ENCODE assay signal across 8 cellular contexts in the genomic region with DNA sequence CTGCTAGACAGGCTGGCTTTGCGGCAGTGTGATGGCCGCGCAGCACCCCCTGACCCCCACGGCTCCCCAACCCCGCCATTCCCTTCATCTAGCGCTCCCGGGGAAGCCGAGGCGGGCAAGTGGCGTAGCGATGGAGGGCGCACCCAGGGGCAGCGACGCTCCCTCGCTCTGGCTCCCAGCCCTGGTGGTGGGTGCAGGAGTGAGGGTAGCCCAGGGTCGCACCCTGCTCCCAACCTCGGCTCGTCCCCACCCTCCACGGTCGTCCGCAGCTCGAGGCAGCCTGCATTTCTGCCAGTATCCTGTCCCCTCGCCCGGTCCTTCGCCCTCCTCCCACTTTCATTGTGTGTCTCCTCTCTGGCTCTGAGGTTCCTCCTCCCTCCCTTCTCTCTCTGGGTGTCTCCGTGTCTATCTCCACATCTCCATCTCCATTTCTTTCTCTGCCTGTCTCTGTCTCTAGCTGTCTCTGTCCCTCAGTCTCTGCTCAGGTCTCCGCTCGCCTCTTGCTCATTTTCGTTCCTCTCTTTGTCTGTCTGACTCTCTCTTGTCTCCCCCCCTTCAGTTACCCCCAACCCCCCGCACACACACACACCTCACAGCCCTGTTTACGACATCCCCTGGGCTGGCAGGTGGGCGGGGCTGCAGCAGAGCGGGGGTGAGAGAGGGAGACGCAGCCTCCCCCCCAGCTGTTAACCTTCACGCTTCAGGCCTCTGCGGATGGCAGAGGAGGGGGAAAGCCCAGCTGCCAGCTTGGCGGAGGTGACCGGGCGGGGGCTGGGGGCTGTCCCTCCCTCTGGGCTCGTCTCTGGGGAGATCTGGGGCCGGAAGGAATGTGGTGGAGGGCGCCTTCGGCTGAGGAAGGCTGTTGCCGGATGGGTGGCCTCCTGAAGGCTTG. TPM values are rescaled to one million over a fixed set of nuclear protein-coding genes. Genes with fewer than 3 reads are reported as not detected.
DNase-seq lines count a peak whose midpoint lies in the region; ATAC-seq and TF ChIP-seq lines count a peak whose summit lies in the region.

No MANE protein-coding gene starts in this region.

- no peaks in the 10 kb centered on the region for H3K9me3 ChIP-seq in endodermal cell (ENCODE audit: control insufficient read depth, low read length)
- no peaks in the 10 kb centered on the region for H3K9me3 ChIP-seq in neural cell (ENCODE audit: low read length)

- H3K4me1 Mint-ChIP-seq in activated CD8-positive, alpha-beta T cell treated with anti-CD3 and anti-CD28 coated beads, Interleukin-2, amount 10 ng/mL, durations not matched to agents 7 days and 5 days (ENCODE audit: low read depth) = peaks cover 24% of the 10 kb centered on the region
- H3K4me1 Mint-ChIP-seq in endodermal cell = peaks cover 33% of the 10 kb centered on the region

- CTCF ChIA-PET in BJ (lab: Yijun Ruan, JAX) = interaction anchor here (0.6 to 5.7 kb wide), 4 partner anchors 19 to 1811 kb away, joined by 3 to 33 read pairs (median 9); no protein-coding TSS in a partner anchor
- CTCF ChIA-PET in activated CD8-positive, alpha-beta T cell treated with anti-CD3 and anti-CD28 coated beads, Interleukin-2, amount 10 ng/mL, durations not matched to agents 7 days and 5 days (lab: Charles Lee) = interaction anchor here (0.7 to 3.7 kb wide), 5 partner anchors 19 to 115 kb away, joined by 3 to 25 read pairs (median 3); no protein-coding TSS in a partner anchor

- H3K27me3 Mint-ChIP-seq in activated CD8-positive, alpha-beta T cell treated with anti-CD3 and anti-CD28 coated beads, Interleukin-2, amount 10 ng/mL, durations not matched to agents 7 days and 5 days (ENCODE audit: low read depth) = peaks cover 41% of the 10 kb centered on the region
- H3K27me3 Mint-ChIP-seq in endodermal cell (ENCODE audit: insufficient read depth) = peaks cover 83% of the 10 kb centered on the region

- H3K27me3 ChIP-seq in BJ (ENCODE audit: control insufficient read depth, insufficient read depth, low read length) (no peaks in the 10 kb centered on the region; the same call in 1 of the 2 replicates), endodermal cell (ENCODE audit: control insufficient read depth, insufficient read depth, low read length, poor library complexity, severe bottlenecking) (peaks cover 81% of the 10 kb centered on the region), neural cell (ENCODE audit: insufficient read depth, low read depth, low read length) (peaks cover 30% of the 10 kb centered on the region)

- H3F3A ChIP-seq in neural cell (ENCODE audit: insufficient read depth, low read length, poor library complexity, severe bottlenecking) = no peaks in the 10 kb centered on the region

- H3K9me2 ChIP-seq in neural cell (ENCODE audit: insufficient read depth, low read length) = no peaks in the 10 kb centered on the region

- H3K36me3 Mint-ChIP-seq in activated CD8-positive, alpha-beta T cell treated with anti-CD3 and anti-CD28 coated beads, Interleukin-2, amount 10 ng/mL, durations not matched to agents 7 days and 5 days (ENCODE audit: low read depth) = no peaks in the 10 kb centered on the region
- peaks cover 2% of the 10 kb centered on the region for H3K36me3 Mint-ChIP-seq in endodermal cell (ENCODE audit: low read depth)

- TF ChIP-seq RAD21 in Ishikawa (IDR thresholded peaks at IDR 0.05; ENCODE audit: low read depth) (no peak), neural cell (conservative IDR thresholded peaks at IDR 0.05) (no peak)

- TF ChIP-seq CTCF in BJ (IDR thresholded peaks at IDR 0.05; ENCODE audit: insufficient read depth, low read depth, low read length) (no peak), endodermal cell (conservative IDR thresholded peaks at IDR 0.05) (no peak), neural cell (IDR thresholded peaks at IDR 0.05; ENCODE audit: poor library complexity, severe bottlenecking) (no peak)

- H4K20me1 ChIP-seq in neural cell (ENCODE audit: insufficient read depth) = no peaks in the 10 kb centered on the region

- TF ChIP-seq EP300 in Ishikawa (IDR thresholded peaks at IDR 0.05; ENCODE audit: borderline replicate concordance) = no peak
- no peak for TF ChIP-seq EP300 in neural cell (conservative IDR thresholded peaks at IDR 0.05; ENCODE audit: poor library complexity, severe bottlenecking)

- H3K4me2 ChIP-seq in neural cell (ENCODE audit: low read length) = peak overlapping the region; percentile 37

- H3K4me1 ChIP-seq in endodermal cell (ENCODE audit: control insufficient read depth, insufficient read depth, low read length) = peaks cover 7% of the 10 kb centered on the region

- H2AFZ ChIP-seq in neural cell (ENCODE audit: low read depth, low read length) = no peak overlapping the region

- 2% methylated on average over 21 to 43 of the region's 44 CpGs for WGBS in endodermal cell (ENCODE audit: insufficient coverage in 1 of 2, insufficient read length in 1 of 2), 2 experiments

- ATAC-seq in GM19351 (IDR thresholded peaks at IDR 0.05; ENCODE audit: unreplicated experiment) = peak; percentile 37
- peak; percentile 38 for ATAC-seq in activated CD8-positive, alpha-beta T cell treated with anti-CD3 and anti-CD28 coated beads, Interleukin-2, amount 10 ng/mL, durations not matched to agents 7 days and 5 days

- POLR2A ChIA-PET in BJ (lab: Charles Lee) = interaction anchor here (0.6 kb wide), 1 partner anchor 504 kb away, joined by 3 read pairs; no protein-coding TSS in a partner anchor
- POLR2A ChIA-PET in activated CD8-positive, alpha-beta T cell treated with anti-CD3 and anti-CD28 coated beads, Interleukin-2, amount 10 ng/mL, durations not matched to agents 7 days and 5 days (lab: Charles Lee) = interaction anchor here (1.2 to 1.4 kb wide), 2 partner anchors 36 to 363 kb away, joined by 3 to 4 read pairs; no protein-coding TSS in a partner anchor

- no peaks in the 10 kb centered on the region for H3K36me3 ChIP-seq in BJ (ENCODE audit: control insufficient read depth, insufficient read depth, low read length)
- no peaks in the 10 kb centered on the region for H3K36me3 ChIP-seq in endodermal cell (ENCODE audit: control insufficient read depth, insufficient read depth, low read length)
- no peaks in the 10 kb centered on the region for H3K36me3 ChIP-seq in neural cell (ENCODE audit: insufficient read depth, low read length)

- H3K4me3 Mint-ChIP-seq in activated CD8-positive, alpha-beta T cell treated with anti-CD3 and anti-CD28 coated beads, Interleukin-2, amount 10 ng/mL, durations not matched to agents 7 days and 5 days = peak overlapping the region; percentile 69
- H3K4me3 Mint-ChIP-seq in endodermal cell = peak overlapping the region; percentile 50

- H3K9ac ChIP-seq in endodermal cell (ENCODE audit: extremely low read depth, low read length, poor library complexity, severe bottlenecking) (no peak overlapping the region), neural cell (ENCODE audit: low read length) (peak overlapping the region; percentile 38)

- peak overlapping the region; percentile 30 for H3K27ac Mint-ChIP-seq in activated CD8-positive, alpha-beta T cell treated with anti-CD3 and anti-CD28 coated beads, Interleukin-2, amount 10 ng/mL, durations not matched to agents 7 days and 5 days
- H3K27ac Mint-ChIP-seq in endodermal cell = no peak overlapping the region

- DNase-seq in BJ (ENCODE audit: low read depth) (no peak), endodermal cell (peak; percentile 82), superior temporal gyrus (ENCODE audit: extremely low spot score) (peak; percentile 58), H4 (ENCODE audit: low spot score) (no peak)
- DNase-seq in activated CD8-positive, alpha-beta T cell treated with anti-CD3 and anti-CD28 coated beads, Interleukin-2, amount 10 ng/mL, durations not matched to agents 7 days and 5 days = peak; percentile 58

- no peaks in the 10 kb centered on the region for H3K79me2 ChIP-seq in neural cell (replicated peaks; ENCODE audit: insufficient read depth, low read length)

- H3K4me3 ChIP-seq in BJ (ENCODE audit: low read depth, low read length) = peak overlapping the region; percentile 30
- peak overlapping the region; percentile 58 for H3K4me3 ChIP-seq in endodermal cell (ENCODE audit: low read length)
- peak overlapping the region; percentile 59 for H3K4me3 ChIP-seq in neural cell (ENCODE audit: low read length)

- H3K9me3 Mint-ChIP-seq in activated CD8-positive, alpha-beta T cell treated with anti-CD3 and anti-CD28 coated beads, Interleukin-2, amount 10 ng/mL, durations not matched to agents 7 days and 5 days (ENCODE audit: insufficient read depth) = no peaks in the 10 kb centered on the region
- H3K9me3 Mint-ChIP-seq in endodermal cell = no peaks in the 10 kb centered on the region

- H3K27ac ChIP-seq in endodermal cell (ENCODE audit: low read depth, low read length) (peak overlapping the region; percentile 93), neural cell (ENCODE audit: low read length) (peak overlapping the region; percentile 33)

TF ChIP-seq in Ishikawa, 13 proteins besides CTCF, POLR2A, EP300 and RAD21 (continues in another document):
- TF ChIP-seq USF1 (IDR thresholded peaks at IDR 0.05) = no peak
- TF ChIP-seq EGR1 (IDR thresholded peaks at IDR 0.05) = peak; percentile 42; the same call in 1 of the 2 replicates

RNA-seq across cellular contexts. Expression of gene PSD2, which starts 48.7 kb away (rescaled TPM):
- 0.04 and 0.06 TPM in 2 replicates for polyA plus RNA-seq in BJ (2011; rRNA removed)
- polyA minus RNA-seq in BJ (2011; rRNA and poly(A)+ RNA removed) = 0.15 TPM in 1 of 2 replicates, not detected in the other
- total RNA-seq in activated CD8-positive, alpha-beta T cell treated with anti-CD3 and anti-CD28 coated beads, Interleukin-2, amount 10 ng/mL, durations not matched to agents 7 days and 5 days = not detected
- total RNA-seq in endodermal cell = 1 to 10 TPM in 1 of 2 donors, under 1 TPM in 1; 0.55 to 2.5 TPM
- 2.0 TPM for polyA plus RNA-seq in endodermal cell (2013, experiment 1 of 2)
- polyA plus RNA-seq in endodermal cell (2013, experiment 2 of 2) = 2.0 TPM
- polyA plus RNA-seq in neural cell = 33.4 and 38.6 TPM in 2 replicates
- polyA minus RNA-seq in neural cell = 47.7 and 49.2 TPM in 2 replicates
- total RNA-seq in H4 (2014; rRNA removed; shearing (Covaris generic)) = 0.04 TPM in 1 of 2 replicates, not detected in the other

Comparison
In these comparisons a context has a peak if more than half of its experiments do, and no peak if none do; other contexts are left out.
1. DNase-seq: peak in activated CD8-positive, alpha-beta T cell treated with anti-CD3 and anti-CD28 coated beads, Interleukin-2, amount 10 ng/mL, durations not matched to agents 7 days and 5 days (single experiment), endodermal cell (single experiment) and superior temporal gyrus (single experiment); none in BJ (single experiment) and H4 (single experiment).
2. Peak in every context shown above with its lines, with median percentiles within 50 percentile points of each other: H3K4me3 ChIP-seq.